19 cellular contexts compared by ENCODE assay signal in the genomic region with DNA sequence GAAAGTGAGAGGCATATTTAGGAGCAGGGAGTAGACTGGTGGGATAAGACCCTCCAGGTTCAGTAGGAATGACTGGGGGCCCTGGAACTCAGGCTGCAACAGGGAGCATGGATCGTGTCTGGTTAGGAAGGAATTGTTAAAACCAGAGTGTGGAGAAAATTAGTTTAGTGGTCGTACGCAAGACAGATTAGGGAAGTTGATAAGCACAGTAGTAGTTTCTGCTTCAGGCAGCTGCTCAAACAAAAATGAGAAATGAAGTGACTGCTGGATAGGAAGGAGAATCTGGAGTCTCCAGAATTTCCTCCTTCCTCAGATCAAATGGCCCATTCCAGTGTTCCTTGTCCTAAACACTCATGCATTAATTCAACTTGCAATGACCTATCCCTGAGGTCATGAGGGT. TPM values are rescaled to one million over a fixed set of nuclear protein-coding genes. Genes with fewer than 3 reads are reported as not detected.
DNase-seq lines count a peak whose midpoint lies in the region; ATAC-seq and TF ChIP-seq lines count a peak whose summit lies in the region.
"Had no signal": no experiment of that assay in that cellular context is flagged by ENCODE, and none has a peak within 500 bp of the region (broad histone marks: within the 10 kb centered on the region; RNA-seq: fewer than 3 reads in every experiment).

No MANE protein-coding gene starts in this region.

- peak overlapping the region in 7 of 11 experiments; percentile 21 to 73 (median 68); a peak in 12 of 22 replicates for H3K9ac ChIP-seq in BLaER1 treated with 17β-estradiol and CSF1 and Interleukin-3, amounts not matched to agents 10 nM and 100 nM

- TF ChIP-seq EP300 in esophagus muscularis mucosa (IDR thresholded peaks at IDR 0.05), result no peak

- 68% methylated on average over 3 of the region's 3 CpGs for WGBS in esophagus muscularis mucosa
- WGBS in prostate gland, result 45% methylated on average over 3 of the region's 3 CpGs

- peaks cover 19 to 41% (median 33%) of the 10 kb centered on the region in 11 experiments; a peak in 21 of 22 replicates for H3K9me3 ChIP-seq in BLaER1 treated with 17β-estradiol and CSF1 and Interleukin-3, amounts not matched to agents 10 nM and 100 nM (replicated peaks in 1 of 11)
- H3K9me3 ChIP-seq in esophagus muscularis mucosa (peaks cover 0 to 5% (median 0%) of the 10 kb centered on the region in 4 donors), prostate gland (no peaks in the 10 kb centered on the region)

- H3K36me3 ChIP-seq in BLaER1 treated with 17β-estradiol and CSF1 and Interleukin-3, amounts not matched to agents 10 nM and 100 nM, result peaks cover 0 to 14% (median 0%) of the 10 kb centered on the region in 11 experiments; a peak in 1 of 22 replicates
- H3K36me3 ChIP-seq in esophagus muscularis mucosa, result no peaks in the 10 kb centered on the region
- no peaks in the 10 kb centered on the region for H3K36me3 ChIP-seq in prostate gland
- H3K36me3 ChIP-seq: cardiac muscle cell had no signal

- no peak overlapping the region; a peak in 1 of 20 replicates for H3K4me3 ChIP-seq in BLaER1 treated with 17β-estradiol and CSF1 and Interleukin-3, amounts not matched to agents 10 nM and 100 nM
- no peak overlapping the region for H3K4me3 ChIP-seq in esophagus muscularis mucosa
- H3K4me3 ChIP-seq in prostate gland, result no peak overlapping the region
- H3K4me3 ChIP-seq: cardiac muscle cell had no signal

- TF ChIP-seq POLR2A in esophagus muscularis mucosa (IDR thresholded peaks at IDR 0.05; ENCODE audit: low read depth) (no peak), prostate gland (IDR thresholded peaks at IDR 0.05) (no peak)

- H3K9me3 Mint-ChIP-seq in nephron progenitor cell, result peaks cover 29% of the 10 kb centered on the region

- no peak for TF ChIP-seq CTCF in esophagus muscularis mucosa (IDR thresholded peaks at IDR 0.05)
- no peak for TF ChIP-seq CTCF in prostate gland (IDR thresholded peaks at IDR 0.05)
- no peak for TF ChIP-seq CTCF in nephron progenitor cell (IDR thresholded peaks at IDR 0.05)

- H3K27me3 ChIP-seq in BLaER1 treated with 17β-estradiol and CSF1 and Interleukin-3, amounts not matched to agents 10 nM and 100 nM, result no peaks in the 10 kb centered on the region
- H3K27me3 ChIP-seq in esophagus muscularis mucosa (no peaks in the 10 kb centered on the region), prostate gland (replicated peaks; ENCODE audit: insufficient read depth) (no peaks in the 10 kb centered on the region)
- H3K27me3 ChIP-seq: cardiac muscle cell had no signal

- H4K20me1 ChIP-seq in BLaER1 treated with 17β-estradiol and CSF1 and Interleukin-3, amounts not matched to agents 10 nM and 100 nM, result no peaks in the 10 kb centered on the region

- peaks cover 27% of the 10 kb centered on the region for H3K27me3 Mint-ChIP-seq in nephron progenitor cell (ENCODE audit: low read depth, poor library complexity)
- H3K27me3 Mint-ChIP-seq: activated CD8-positive, alpha-beta memory T cell treated with anti-CD3 and anti-CD28 coated beads, Interleukin-2, amount 10 ng/mL, durations not matched to agents 7 days and 5 days; progenitor cell of endocrine pancreas had no signal

- H3K4me2 ChIP-seq in BLaER1 treated with 17β-estradiol and CSF1 and Interleukin-3, amounts not matched to agents 10 nM and 100 nM, result peak overlapping the region in 9 of 11 experiments; percentile 12 to 93 (median 75); a peak in 16 of 22 replicates

- intact Hi-C loops in esophagus muscularis mucosa (cut with DNase I) (no loop called here), prostate gland (cut with DNase I) (no loop called here)

- H3K27ac Mint-ChIP-seq in nephron progenitor cell, result no peak overlapping the region
- H3K27ac Mint-ChIP-seq: progenitor cell of endocrine pancreas had no signal

- no peaks in the 10 kb centered on the region for H3K36me3 Mint-ChIP-seq in nephron progenitor cell (ENCODE audit: low read depth)

- DNase-seq in SIG-M5 treated with dmso at 0.1 percent for 504 hours (lab: John Stamatoyannopoulos, UW; ENCODE audit: unreplicated experiment) (peak; percentile 86), esophagus muscularis mucosa (ENCODE audit: extremely low spot score) (peak; percentile 78), NCI-H1436 treated with DMSO at 0.1 percent for 48 hours (lab: John Stamatoyannopoulos, UW) (no peak), prostate gland (ENCODE audit: low spot score) (no peak), nephron progenitor cell (no peak)
- DNase-seq in activated CD4-positive, alpha-beta T cell treated with anti-CD3 and anti-CD28 coated beads for 1 hour, result no peak
- DNase-seq: activated naive CD4-positive, alpha-beta T cell treated with anti-CD3 and anti-CD28 coated beads, Interleukin-2, amount 50 U/mL, for 16 hours; DMS153; immature natural killer cell; NCI-H1092; NCI-H446; RPMI8226 had no signal

- H3K4me3 Mint-ChIP-seq in nephron progenitor cell, result no peak overlapping the region
- H3K4me3 Mint-ChIP-seq: activated CD8-positive, alpha-beta memory T cell treated with anti-CD3 and anti-CD28 coated beads, Interleukin-2, amount 10 ng/mL, durations not matched to agents 7 days and 5 days; immature natural killer cell had no signal

- H3K4me1 Mint-ChIP-seq in nephron progenitor cell, result no peaks in the 10 kb centered on the region

- ATAC-seq in HG02852 (IDR thresholded peaks at IDR 0.05; ENCODE audit: unreplicated experiment), result peak; percentile 41
- ATAC-seq: activated CD8-positive, alpha-beta memory T cell treated with anti-CD3 and anti-CD28 coated beads, Interleukin-2, amount 10 ng/mL, durations not matched to agents 7 days and 5 days had no signal

- H3K4me1 ChIP-seq in BLaER1 treated with 17β-estradiol and CSF1 and Interleukin-3, amounts not matched to agents 10 nM and 100 nM, result peaks cover 6 to 97% (median 60%) of the 10 kb centered on the region in 10 experiments; a peak in 19 of 20 replicates
- H3K4me1 ChIP-seq in esophagus muscularis mucosa (no peaks in the 10 kb centered on the region), prostate gland (replicated peaks) (no peaks in the 10 kb centered on the region)

- H3K27ac ChIP-seq in BLaER1 treated with 17β-estradiol and CSF1 and Interleukin-3, amounts not matched to agents 10 nM and 100 nM, result peak overlapping the region in 10 of 11 experiments; percentile 0 to 93 (median 76); a peak in 19 of 22 replicates
- no peak overlapping the region for H3K27ac ChIP-seq in esophagus muscularis mucosa (replicated peaks in 1 of 4)
- H3K27ac ChIP-seq in prostate gland, result no peak overlapping the region
- H3K27ac ChIP-seq: cardiac muscle cell, VCaP had no signal

RNA-seq across cellular contexts. Expression of a gene that starts 11.2 kb away (rescaled TPM):
- total RNA-seq in esophagus muscularis mucosa, result 10 to 100 TPM; 21.2 to 38.6 (median 26.1) TPM
- total RNA-seq in prostate gland, result 10 to 100 TPM; 21.4 to 30.8 TPM
- total RNA-seq: HT1080 had no signal

RNA-seq across cellular contexts. Expression of a gene that starts 12.8 kb away (rescaled TPM):
- total RNA-seq in esophagus muscularis mucosa (10 to 100 TPM; 31.3 to 49.4 (median 39.1) TPM), prostate gland (100 to 1,000 TPM in 1 of 2 donors, 10 to 100 TPM in 1; 89.8 to 112 TPM)

RNA-seq across cellular contexts. Expression of a gene that starts 15.6 kb away (rescaled TPM):
- 10 to 100 TPM; 27.0 to 46.7 (median 32.9) TPM for total RNA-seq in esophagus muscularis mucosa
- total RNA-seq in prostate gland, result 10 to 100 TPM; 21.2 to 32.7 TPM

Comparison
In these comparisons a context has a peak if more than half of its experiments do, and no peak if none do; other contexts are left out.
1. H3K27ac ChIP-seq: peak in BLaER1 treated with 17β-estradiol and CSF1 and Interleukin-3, amounts not matched to agents 10 nM and 100 nM (10 of 11); none in esophagus muscularis mucosa (0 of 4) and prostate gland (0 of 2).
2. DNase-seq: peak in SIG-M5 treated with dmso at 0.1 percent for 504 hours (single experiment) and esophagus muscularis mucosa (single experiment); none in activated CD4-positive, alpha-beta T cell treated with anti-CD3 and anti-CD28 coated beads for 1 hour (single experiment), NCI-H1436 treated with DMSO at 0.1 percent for 48 hours (single experiment), prostate gland (single experiment) and nephron progenitor cell (single experiment).